8 cellular contexts compared by ENCODE assay signal in genomic region chr3:50256978-50257890, GRCh38. TPM values are rescaled to one million over a fixed set of nuclear protein-coding genes. Genes with fewer than 3 reads are reported as not detected.
DNase-seq lines count a peak whose midpoint lies in the region; ATAC-seq and TF ChIP-seq lines count a peak whose summit lies in the region.

No MANE protein-coding gene starts in this region.

- intact Hi-C loops in Right ventricle myocardium inferior (cut with DNase I) = no loop called here

- H3K4me1 ChIP-seq in cardiac muscle cell (ENCODE audit: low read depth) = peaks cover 15% of the 10 kb centered on the region

- H3K27me3 ChIP-seq in cardiac muscle cell = no peaks in the 10 kb centered on the region

- CTCF ChIA-PET in RWPE1 (lab: Yijun Ruan, JAX) = interaction anchor here (0.7 to 1.9 kb wide), 2 partner anchors 9 to 11 kb away, joined by 3 to 6 read pairs; no protein-coding TSS in a partner anchor

- H3K36me3 ChIP-seq in cardiac muscle cell = peaks cover 30% of the 10 kb centered on the region

- peak in 1 of 2 donors; percentile 49 for DNase-seq in cardiac muscle cell (ENCODE audit: low read depth in 1 of 2, low spot score in 1 of 2)
- no peak for DNase-seq in Right ventricle myocardium inferior (ENCODE audit: missing footprints)
- DNase-seq in RWPE1 (ENCODE audit: low spot score) = no peak
- DNase-seq in epithelial cell of proximal tubule (ENCODE audit: low read depth) = no peak
- DNase-seq in stimulated activated CD4-positive, alpha-beta T cell treated with anti-CD3 and anti-CD28 coated beads, Interleukin-1b, Interleukin-23, amount 100 ng/mL, for 48 hours = peak; percentile 43
- no peak for DNase-seq in NCI-H1105 (lab: John Stamatoyannopoulos, UW)
- DNase-seq in T-helper 9 cell = no peak

- H3K4me3 ChIP-seq in cardiac muscle cell = no peak overlapping the region
- H3K4me3 ChIP-seq in epithelial cell of proximal tubule (ENCODE audit: low read depth, low read length) = no peak overlapping the region

- TF ChIP-seq CTCF in cardiac muscle cell (IDR thresholded peaks at IDR 0.05; ENCODE audit: low read depth, low read length) (peak; percentile 58), RWPE1 (conservative IDR thresholded peaks at IDR 0.05; ENCODE audit: low read depth) (peak; percentile 53), epithelial cell of proximal tubule (conservative IDR thresholded peaks at IDR 0.05; ENCODE audit: low read depth, low read length) (peak; percentile 72)

- POLR2A ChIA-PET in RWPE1 (lab: Yijun Ruan, JAX; ENCODE audit: low non-redundant PET) = no interaction called here

- H3K27ac ChIP-seq in cardiac muscle cell = no peak overlapping the region
- peak overlapping the region; percentile 100 for H3K27ac ChIP-seq in RWPE1

- no peaks in the 10 kb centered on the region for H3K9me3 ChIP-seq in cardiac muscle cell (ENCODE audit: low read depth)

- no peak for ATAC-seq in Right ventricle myocardium inferior
- ATAC-seq in HG03045 (IDR thresholded peaks at IDR 0.05; ENCODE audit: unreplicated experiment) = no peak

RNA-seq across cellular contexts. Expression of gene SEMA3B, which starts 11.7 kb away (rescaled TPM):
- total RNA-seq in cardiac muscle cell (16.7 and 25.9 TPM in 2 replicates), Right ventricle myocardium inferior (19.8 TPM), epithelial cell of proximal tubule (4.6 and 29.5 TPM in 2 replicates)
- polyA plus RNA-seq in cardiac muscle cell = 20.6 and 23.1 TPM in 2 replicates

RNA-seq across cellular contexts. Expression of gene GNAI2, which starts 21.2 kb away (rescaled TPM):
- total RNA-seq in cardiac muscle cell = 160 and 179 TPM in 2 replicates
- 255 and 285 TPM in 2 replicates for polyA plus RNA-seq in cardiac muscle cell
- 153 TPM for total RNA-seq in Right ventricle myocardium inferior
- 263 and 264 TPM in 2 replicates for total RNA-seq in epithelial cell of proximal tubule

RNA-seq across cellular contexts. Expression of gene LSMEM2, which starts 21.7 kb away (rescaled TPM):
- 26.4 and 29.2 TPM in 2 replicates for total RNA-seq in cardiac muscle cell
- 16.4 and 18.1 TPM in 2 replicates for polyA plus RNA-seq in cardiac muscle cell
- 29.8 TPM for total RNA-seq in Right ventricle myocardium inferior
- total RNA-seq in epithelial cell of proximal tubule = not detected in 2 replicates

RNA-seq across cellular contexts. Expression of gene IFRD2, which starts 35.0 kb away (rescaled TPM):
- total RNA-seq in cardiac muscle cell (61.0 and 75.3 TPM in 2 replicates), Right ventricle myocardium inferior (69.4 TPM), epithelial cell of proximal tubule (76.6 and 165 TPM in 2 replicates)
- polyA plus RNA-seq in cardiac muscle cell = 106 and 110 TPM in 2 replicates

RNA-seq across cellular contexts. Expression of gene HYAL3, which starts 42.0 kb away (rescaled TPM):
- total RNA-seq in cardiac muscle cell (3.6 and 6.4 TPM in 2 replicates), Right ventricle myocardium inferior (1.4 TPM), epithelial cell of proximal tubule (7.8 and 8.8 TPM in 2 replicates)
- polyA plus RNA-seq in cardiac muscle cell = 2.4 and 6.2 TPM in 2 replicates

Comparison
In these comparisons a context has a peak if more than half of its experiments do, and no peak if none do; other contexts are left out.
1. RNA of gene LSMEM2, which starts 21.7 kb away (total RNA-seq): 29.8 TPM in Right ventricle myocardium inferior (single experiment) and 26.4 to 29.2 TPM in cardiac muscle cell; not detected in epithelial cell of proximal tubule; every median in the first group is over 10 times any median in the second.
2. Peak in every context shown above with its lines, with median percentiles within 50 percentile points of each other: CTCF ChIP-seq.